8 cellular contexts compared by ENCODE assay signal in the genomic region with DNA sequence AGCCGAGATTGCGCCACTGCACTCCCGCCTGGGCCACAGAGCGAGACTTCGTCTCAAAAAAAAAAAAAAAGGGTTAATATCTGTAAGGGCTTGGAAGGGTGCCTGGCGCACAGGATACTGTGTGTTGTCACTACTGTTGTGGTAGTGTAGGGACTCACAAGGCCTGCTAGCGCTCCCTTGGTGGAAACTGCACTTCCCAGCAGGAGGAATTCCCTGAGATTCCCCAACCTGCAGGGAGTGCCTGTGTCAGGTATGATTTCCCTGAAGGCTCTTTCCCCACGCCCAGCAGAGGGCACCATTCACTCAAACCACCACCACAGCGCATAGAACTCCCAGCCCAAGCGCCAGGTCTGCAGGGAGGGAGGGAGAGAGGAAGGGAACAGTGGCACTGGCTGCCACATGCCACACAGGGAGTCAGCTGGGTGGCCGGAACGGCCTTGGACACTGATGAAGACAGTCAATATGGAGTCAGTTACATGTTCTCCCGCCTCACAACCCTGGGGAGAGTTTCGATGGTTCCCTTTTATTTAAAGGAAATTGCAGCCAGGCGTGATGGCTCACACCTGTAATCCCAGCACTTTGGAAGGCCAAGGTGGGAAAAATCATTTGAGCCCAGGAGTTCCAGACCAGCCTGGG. TPM values are rescaled to one million over a fixed set of nuclear protein-coding genes. Genes with fewer than 3 reads are reported as not detected.
DNase-seq lines count a peak whose midpoint lies in the region; ATAC-seq and TF ChIP-seq lines count a peak whose summit lies in the region.

No MANE protein-coding gene starts in this region.

- no peak overlapping the region for H3K27ac Mint-ChIP-seq in activated naive CD4-positive, alpha-beta T cell treated with anti-CD3 and anti-CD28 coated beads, Interleukin-2, amount 10 ng/mL, durations not matched to agents 7 days and 5 days

- H3K27me3 Mint-ChIP-seq in activated naive CD4-positive, alpha-beta T cell treated with anti-CD3 and anti-CD28 coated beads, Interleukin-2, amount 10 ng/mL, durations not matched to agents 7 days and 5 days = no peaks in the 10 kb centered on the region

- no peaks in the 10 kb centered on the region for H3K27me3 ChIP-seq in cardiac muscle cell
- H3K27me3 ChIP-seq in prostate gland (replicated peaks; ENCODE audit: insufficient read depth) = no peaks in the 10 kb centered on the region

- DNase-seq in GM04503 (ENCODE audit: low read depth) = peak; percentile 12
- DNase-seq in NB4 (ENCODE audit: low read depth) = peak; percentile 78
- peak; percentile 71 for DNase-seq in SK-N-DZ (ENCODE audit: low spot score)
- DNase-seq in activated naive CD4-positive, alpha-beta T cell treated with anti-CD3 and anti-CD28 coated beads, Interleukin-2, amount 10 ng/mL, durations not matched to agents 7 days and 5 days = peak; percentile 71
- peak; percentile 77 to 82 for DNase-seq in cardiac muscle cell (ENCODE audit: low read depth in 1 of 2, low spot score in 1 of 2)
- peak; percentile 91 for DNase-seq in prostate gland (ENCODE audit: low spot score)

- H3K36me3 Mint-ChIP-seq in activated naive CD4-positive, alpha-beta T cell treated with anti-CD3 and anti-CD28 coated beads, Interleukin-2, amount 10 ng/mL, durations not matched to agents 7 days and 5 days = no peaks in the 10 kb centered on the region

- WGBS in prostate gland = 47% methylated on average over 15 of the region's 15 CpGs

- CTCF ChIA-PET in activated naive CD4-positive, alpha-beta T cell treated with anti-CD3 and anti-CD28 coated beads, Interleukin-2, amount 10 ng/mL, durations not matched to agents 7 days and 5 days (lab: Charles Lee) = interaction anchor here (0.6 to 2.0 kb wide), 5 partner anchors 18 to 393 kb away, joined by 3 to 9 read pairs (median 3); no protein-coding TSS in a partner anchor

- ATAC-seq in GM21619 (IDR thresholded peaks at IDR 0.05; ENCODE audit: unreplicated experiment) (no peak), HG02642 (IDR thresholded peaks at IDR 0.05; ENCODE audit: poor library complexity, unreplicated experiment) (no peak)

- H3K36me3 ChIP-seq in cardiac muscle cell = no peaks in the 10 kb centered on the region
- no peaks in the 10 kb centered on the region for H3K36me3 ChIP-seq in prostate gland

- no peaks in the 10 kb centered on the region for H3K4me1 ChIP-seq in cardiac muscle cell (ENCODE audit: low read depth)
- H3K4me1 ChIP-seq in prostate gland (replicated peaks) = no peaks in the 10 kb centered on the region

- no peaks in the 10 kb centered on the region for H3K4me1 Mint-ChIP-seq in activated naive CD4-positive, alpha-beta T cell treated with anti-CD3 and anti-CD28 coated beads, Interleukin-2, amount 10 ng/mL, durations not matched to agents 7 days and 5 days

- TF ChIP-seq POLR2A in NB4 (IDR thresholded peaks at IDR 0.05; ENCODE audit: extremely low read depth, insufficient read length) (no peak), prostate gland (IDR thresholded peaks at IDR 0.05) (no peak)

- no peak overlapping the region for H3K4me3 ChIP-seq in NB4 (ENCODE audit: low read depth, low read length)
- H3K4me3 ChIP-seq in cardiac muscle cell = no peak overlapping the region
- no peak overlapping the region for H3K4me3 ChIP-seq in prostate gland

- no peak overlapping the region for H3K4me3 Mint-ChIP-seq in activated naive CD4-positive, alpha-beta T cell treated with anti-CD3 and anti-CD28 coated beads, Interleukin-2, amount 10 ng/mL, durations not matched to agents 7 days and 5 days

- TF ChIP-seq CTCF in NB4 (IDR thresholded peaks at IDR 0.05; ENCODE audit: low read depth, low read length) (peak; percentile 92), cardiac muscle cell (IDR thresholded peaks at IDR 0.05; ENCODE audit: low read depth, low read length) (peak; percentile 82), prostate gland (IDR thresholded peaks at IDR 0.05) (peak; percentile 68 to 94 (median 90))

- H3K9me3 ChIP-seq in cardiac muscle cell (ENCODE audit: low read depth) = no peaks in the 10 kb centered on the region
- no peaks in the 10 kb centered on the region for H3K9me3 ChIP-seq in prostate gland

- intact Hi-C loops in prostate gland (cut with DNase I) = loop anchor here (2.0 to 10.0 kb wide), 3 partner anchors 96 to 138 kb away; a partner anchor contains a TSS

- H3K9me3 Mint-ChIP-seq in activated naive CD4-positive, alpha-beta T cell treated with anti-CD3 and anti-CD28 coated beads, Interleukin-2, amount 10 ng/mL, durations not matched to agents 7 days and 5 days = no peaks in the 10 kb centered on the region

- H3K27ac ChIP-seq in cardiac muscle cell = no peak overlapping the region
- H3K27ac ChIP-seq in prostate gland = no peak overlapping the region

RNA-seq across cellular contexts. Expression of a gene that starts 32.7 kb away (rescaled TPM):
- not detected in 2 replicates for polyA plus RNA-seq in SK-N-DZ (2014; cell fraction: cytosol; rRNA removed)
- not detected in 2 replicates for polyA plus RNA-seq in SK-N-DZ (2014; cell fraction: nucleus; rRNA removed)
- total RNA-seq in cardiac muscle cell (0.74 and 1.4 TPM in 2 replicates), prostate gland (100 to 1,000 TPM in 1 of 2 donors, 10 to 100 TPM in 1; 75.7 to 300 TPM)
- polyA plus RNA-seq in cardiac muscle cell = 0.09 TPM in 1 of 2 replicates, not detected in the other

RNA-seq across cellular contexts. Expression of a gene that starts 59.2 kb away (rescaled TPM):
- 0.13 and 0.31 TPM in 2 replicates for polyA plus RNA-seq in SK-N-DZ (2014; cell fraction: cytosol; rRNA removed)
- polyA plus RNA-seq in SK-N-DZ (2014; cell fraction: nucleus; rRNA removed) = 0.06 and 0.20 TPM in 2 replicates
- total RNA-seq in cardiac muscle cell (156 and 342 TPM in 2 replicates), prostate gland (10 to 100 TPM; 30.0 to 98.5 TPM)
- polyA plus RNA-seq in cardiac muscle cell = 115 and 211 TPM in 2 replicates

Comparison
In these comparisons a context has a peak if more than half of its experiments do, and no peak if none do; other contexts are left out.
1. DNase-seq: peak in every context shown above with its lines; median percentile 91 in prostate gland; 80 in cardiac muscle cell; 78 in NB4; 71 in SK-N-DZ; 71 in activated naive CD4-positive, alpha-beta T cell treated with anti-CD3 and anti-CD28 coated beads, Interleukin-2, amount 10 ng/mL, durations not matched to agents 7 days and 5 days; 12 in GM04503.
2. RNA of a gene that starts 32.7 kb away (total RNA-seq): 75.7 to 300 TPM in prostate gland; 0.74 to 1.4 TPM in cardiac muscle cell; every median in the first group is over 10 times any median in the second.
3. Peak in every context shown above with its lines, with median percentiles within 50 percentile points of each other: CTCF ChIP-seq.